Comparison of ENCODE assay signal across 10 cellular contexts in the genomic region with DNA sequence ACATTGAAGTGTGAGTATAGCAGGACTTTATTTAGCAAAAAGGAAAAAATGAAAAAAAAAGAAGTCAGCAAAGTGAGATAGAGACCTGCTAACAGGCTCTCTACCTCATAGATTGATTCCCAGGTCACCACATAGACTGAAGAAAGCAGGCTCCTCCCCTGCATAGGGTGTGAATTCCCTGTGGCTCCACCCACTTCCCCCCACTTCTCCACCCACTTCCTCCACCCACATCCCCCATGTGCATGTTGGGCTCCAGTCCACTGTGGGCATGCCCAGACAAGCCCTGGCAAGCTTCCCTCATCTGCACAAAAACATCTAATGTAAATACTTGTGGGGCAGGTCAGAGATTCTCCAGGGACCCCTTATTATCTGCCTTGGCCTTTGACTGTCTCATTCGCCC.
DNase-seq lines count a peak whose midpoint lies in the region; ATAC-seq and TF ChIP-seq lines count a peak whose summit lies in the region.
"Had no signal": no experiment of that assay in that cellular context is flagged by ENCODE, and none has a peak within 500 bp of the region (broad histone marks: within the 10 kb centered on the region; RNA-seq: fewer than 3 reads in every experiment).

No MANE protein-coding gene starts in this region.

- WGBS in esophagus squamous epithelium, 2 donors: 29 to 57% methylated on average over 1 of the region's 1 CpG
- WGBS in aorta, 2 donors: 27 to 55% methylated on average over 1 of the region's 1 CpG

- H3K27me3 ChIP-seq in H7 (ENCODE audit: control insufficient read depth, insufficient read depth, low read length) (peaks cover 14% of the 10 kb centered on the region), iPS-15b (ENCODE audit: control insufficient read depth, insufficient read depth, low read length) (peaks cover 5% of the 10 kb centered on the region), esophagus squamous epithelium (no peaks in the 10 kb centered on the region), aorta (ENCODE audit: control insufficient read depth in 1 of 2, insufficient read depth in 2 of 2, low read length in 1 of 2) (no peaks in the 10 kb centered on the region)
- H3K27me3 ChIP-seq: testis had no signal

- H3K4me1 ChIP-seq in ES-I3 (ENCODE audit: insufficient read depth, low read length) (peaks cover 44% of the 10 kb centered on the region), iPS-15b (ENCODE audit: control insufficient read depth, insufficient read depth, low read length) (peaks cover 51% of the 10 kb centered on the region), esophagus squamous epithelium (no peaks in the 10 kb centered on the region), aorta (ENCODE audit: control insufficient read depth in 1 of 2, insufficient read depth in 2 of 2, low read length in 2 of 2) (no peaks in the 10 kb centered on the region)
- H3K4me1 ChIP-seq: testis had no signal

- H3K4me3 ChIP-seq in H7 (ENCODE audit: insufficient read depth, low read depth, low read length): no peak overlapping the region
- peak overlapping the region; percentile 14 for H3K4me3 ChIP-seq in iPS-15b (ENCODE audit: low read depth, low read length)
- H3K4me3 ChIP-seq in esophagus squamous epithelium: no peak overlapping the region
- H3K4me3 ChIP-seq in aorta (ENCODE audit: low read length in 2 of 2): no peak overlapping the region
- H3K4me3 ChIP-seq: testis had no signal

- H3K9ac ChIP-seq in ES-I3 (ENCODE audit: low read depth, low read length) (peak overlapping the region; percentile 29), iPS-15b (ENCODE audit: low read depth, low read length) (peak overlapping the region; percentile 78)

- H3K36me3 ChIP-seq in ES-I3 (ENCODE audit: insufficient read depth, low read length): no peaks in the 10 kb centered on the region
- H3K36me3 ChIP-seq in H7 (replicated peaks; ENCODE audit: control insufficient read depth, insufficient read depth, low read length): no peaks in the 10 kb centered on the region
- H3K36me3 ChIP-seq in iPS-15b (ENCODE audit: control insufficient read depth, insufficient read depth, low read length): no peaks in the 10 kb centered on the region
- H3K36me3 ChIP-seq in esophagus squamous epithelium: no peaks in the 10 kb centered on the region
- H3K36me3 ChIP-seq in aorta (ENCODE audit: control insufficient read depth in 1 of 2, insufficient read depth in 2 of 2, low read length in 1 of 2): no peaks in the 10 kb centered on the region

- H3K9me3 ChIP-seq in ES-I3 (ENCODE audit: control insufficient read depth, insufficient read depth, low read length) (no peaks in the 10 kb centered on the region), iPS-15b (ENCODE audit: control insufficient read depth, insufficient read depth, low read length) (no peaks in the 10 kb centered on the region), esophagus squamous epithelium (no peaks in the 10 kb centered on the region), aorta (ENCODE audit: control insufficient read depth, low read length) (no peaks in the 10 kb centered on the region)
- H3K9me3 ChIP-seq: testis had no signal

- ATAC-seq in GM19455 (IDR thresholded peaks at IDR 0.05; ENCODE audit: unreplicated experiment) (no peak), HG03565 (IDR thresholded peaks at IDR 0.05; ENCODE audit: unreplicated experiment) (no peak), aorta (ENCODE audit: low FRiP score) (no peak)

- no peak overlapping the region for H3K27ac ChIP-seq in esophagus squamous epithelium
- H3K27ac ChIP-seq in aorta (ENCODE audit: low read depth in 1 of 2, low read length in 2 of 2): no peak overlapping the region
- H3K27ac ChIP-seq: testis had no signal

- intact Hi-C loops in esophagus squamous epithelium (cut with DNase I): no loop called here
- intact Hi-C loops in aorta (cut with DNase I): no loop called here

- peak; percentile 2 for DNase-seq in H7
- DNase-seq in UCSD-AML1 (lab: John Stamatoyannopoulos, UW; ENCODE audit: unreplicated experiment): peak; percentile 41
- no peak for DNase-seq in esophagus squamous epithelium (lab: John Stamatoyannopoulos, UW)
- DNase-seq in aorta: no peak
- DNase-seq: nucleus accumbens, testis had no signal

- no peak for TF ChIP-seq CTCF in esophagus squamous epithelium (IDR thresholded peaks at IDR 0.05)

- no peak for TF ChIP-seq POLR2A in esophagus squamous epithelium (IDR thresholded peaks at IDR 0.05)

Comparison
In these comparisons a context has a peak if more than half of its experiments do, and no peak if none do; other contexts are left out.
1. DNase-seq: peak in H7 (single experiment) and UCSD-AML1 (single experiment); none in esophagus squamous epithelium (single experiment) and aorta (0 of 2).